In genomic region chr2:215505044-215505786, GRCh38 we compare ENCODE assay signal across 2 cellular contexts.
A peak's percentile ranks its signal among the peaks of the same experiment; 100 is the strongest.
TF ChIP-seq lines count a peak whose summit lies in the region.

No MANE protein-coding gene starts in this region.

TF ChIP-seq in K562, 482 proteins besides CTCF, POLR2A, EP300 and RAD21 (continued from another document and continues in another):
- TF ChIP-seq CHD7 (IDR thresholded peaks at IDR 0.05; ENCODE audit: low read depth, low read length) (no peak), ZBED1 (IDR thresholded peaks at IDR 0.05) (no peak), ZNF316 (IDR thresholded peaks at IDR 0.05) (peak; percentile 98), E4F1 (CRISPR knock-in tag; IDR thresholded peaks at IDR 0.05; ENCODE audit: borderline replicate concordance) (no peak)
- TF ChIP-seq, protein P1, sequence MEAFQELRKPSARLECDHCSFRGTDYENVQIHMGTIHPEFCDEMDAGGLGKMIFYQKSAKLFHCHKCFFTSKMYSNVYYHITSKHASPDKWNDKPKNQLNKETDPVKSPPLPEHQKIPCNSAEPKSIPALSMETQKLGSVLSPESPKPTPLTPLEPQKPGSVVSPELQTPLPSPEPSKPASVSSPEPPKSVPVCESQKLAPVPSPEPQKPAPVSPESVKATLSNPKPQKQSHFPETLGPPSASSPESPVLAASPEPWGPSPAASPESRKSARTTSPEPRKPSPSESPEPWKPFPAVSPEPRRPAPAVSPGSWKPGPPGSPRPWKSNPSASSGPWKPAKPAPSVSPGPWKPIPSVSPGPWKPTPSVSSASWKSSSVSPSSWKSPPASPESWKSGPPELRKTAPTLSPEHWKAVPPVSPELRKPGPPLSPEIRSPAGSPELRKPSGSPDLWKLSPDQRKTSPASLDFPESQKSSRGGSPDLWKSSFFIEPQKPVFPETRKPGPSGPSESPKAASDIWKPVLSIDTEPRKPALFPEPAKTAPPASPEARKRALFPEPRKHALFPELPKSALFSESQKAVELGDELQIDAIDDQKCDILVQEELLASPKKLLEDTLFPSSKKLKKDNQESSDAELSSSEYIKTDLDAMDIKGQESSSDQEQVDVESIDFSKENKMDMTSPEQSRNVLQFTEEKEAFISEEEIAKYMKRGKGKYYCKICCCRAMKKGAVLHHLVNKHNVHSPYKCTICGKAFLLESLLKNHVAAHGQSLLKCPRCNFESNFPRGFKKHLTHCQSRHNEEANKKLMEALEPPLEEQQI (IDR thresholded peaks at IDR 0.05): peak; percentile 91; the same call in 1 of the 2 replicates

TF ChIP-seq in HepG2, 621 proteins besides CTCF, POLR2A, EP300 and RAD21 (continued from another document and continues in another):
- TF ChIP-seq HOMEZ (CRISPR knock-in tag; IDR thresholded peaks at IDR 0.05; ENCODE audit: low read depth) (peak; percentile 44; the same call in 1 of the 2 replicates), CREM (IDR thresholded peaks at IDR 0.05) (peak; percentile 51; the same call in 1 of the 2 replicates), CREM (CRISPR knock-in tag; IDR thresholded peaks at IDR 0.05) (no peak), IKZF1 (IDR thresholded peaks at IDR 0.05) (no peak), CEBPG (CRISPR knock-in tag; IDR thresholded peaks at IDR 0.05) (peak; percentile 87), SOX13 (IDR thresholded peaks at IDR 0.05) (no peak), SOX13 (CRISPR knock-in tag; conservative IDR thresholded peaks at IDR 0.05 in 1 of 2, IDR thresholded peaks at IDR 0.05 in 1 of 2) (peak in 1 of 2 experiments; percentile 74; a peak in 2 of 4 replicates), ETV5 (CRISPR knock-in tag; IDR thresholded peaks at IDR 0.05; ENCODE audit: borderline replicate concordance) (peak; percentile 49; the same call in 1 of the 2 replicates), ZNF746 (CRISPR knock-in tag; IDR thresholded peaks at IDR 0.05) (0 out of 2 replicates have a peak, but pooled peaks have one; percentile 23), BCLAF1 (IDR thresholded peaks at IDR 0.05) (no peak), ARID5B (CRISPR knock-in tag; IDR thresholded peaks at IDR 0.05) (peak; percentile 83), BCL6 (CRISPR knock-in tag; IDR thresholded peaks at IDR 0.05) (0 out of 2 replicates have a peak, but pooled peaks have one; percentile 16), NR2F6 (IDR thresholded peaks at IDR 0.05) (peak; percentile 49), NR2F6 (CRISPR knock-in tag; IDR thresholded peaks at IDR 0.05) (0 out of 2 replicates have a peak, but pooled peaks have one; percentile 22), REL (CRISPR knock-in tag; conservative IDR thresholded peaks at IDR 0.05) (no peak), MAFK (conservative IDR thresholded peaks at IDR 0.05 in 1 of 2, IDR thresholded peaks at IDR 0.05 in 1 of 2; ENCODE audit: low read length in 2 of 2) (peak; percentile 97), TCF7 (IDR thresholded peaks at IDR 0.05; ENCODE audit: low read depth) (no peak), SAP130 (CRISPR knock-in tag; IDR thresholded peaks at IDR 0.05; ENCODE audit: low read depth) (peak; percentile 35; the same call in 1 of the 2 replicates), SOX5 (CRISPR knock-in tag; IDR thresholded peaks at IDR 0.05; ENCODE audit: borderline replicate concordance) (peak; percentile 53; the same call in 1 of the 2 replicates), STAT6 (CRISPR knock-in tag; IDR thresholded peaks at IDR 0.05; ENCODE audit: borderline replicate concordance) (0 out of 2 replicates have a peak, but pooled peaks have one; percentile 30), SOX6 (IDR thresholded peaks at IDR 0.05) (no peak), SOX6 (CRISPR knock-in tag; IDR thresholded peaks at IDR 0.05) (peak; percentile 58; the same call in 1 of the 2 replicates), ZNF660 (CRISPR knock-in tag; IDR thresholded peaks at IDR 0.05; ENCODE audit: borderline replicate concordance, low read depth) (no peak), NR3C1 (CRISPR knock-in tag; IDR thresholded peaks at IDR 0.05) (no peak), ZNF296 (CRISPR knock-in tag; conservative IDR thresholded peaks at IDR 0.05) (no peak), ZNF205 (CRISPR knock-in tag; IDR thresholded peaks at IDR 0.05) (no peak; the same call in 1 of the 2 replicates), DRAP1 (CRISPR knock-in tag; IDR thresholded peaks at IDR 0.05) (0 out of 2 replicates have a peak, but pooled peaks have one; percentile 2), TIGD3 (CRISPR knock-in tag; IDR thresholded peaks at IDR 0.05; ENCODE audit: borderline replicate concordance) (no peak), HMGXB4 (CRISPR knock-in tag; IDR thresholded peaks at IDR 0.05; ENCODE audit: borderline replicate concordance in 1 of 2, low read depth in 1 of 2) (0 out of 4 replicates have a peak, but pooled peaks of 1 of the 2 experiments have one; percentile 14), ZNF292 (CRISPR knock-in tag; IDR thresholded peaks at IDR 0.05; ENCODE audit: borderline replicate concordance, low read depth) (no peak), NFE2 (CRISPR knock-in tag; IDR thresholded peaks at IDR 0.05) (no peak), ZNF317 (CRISPR knock-in tag; IDR thresholded peaks at IDR 0.05) (no peak), PITX1 (CRISPR knock-in tag; IDR thresholded peaks at IDR 0.05) (no peak), TGIF2 (CRISPR knock-in tag; IDR thresholded peaks at IDR 0.05) (no peak)
- TF ChIP-seq, protein P2, sequence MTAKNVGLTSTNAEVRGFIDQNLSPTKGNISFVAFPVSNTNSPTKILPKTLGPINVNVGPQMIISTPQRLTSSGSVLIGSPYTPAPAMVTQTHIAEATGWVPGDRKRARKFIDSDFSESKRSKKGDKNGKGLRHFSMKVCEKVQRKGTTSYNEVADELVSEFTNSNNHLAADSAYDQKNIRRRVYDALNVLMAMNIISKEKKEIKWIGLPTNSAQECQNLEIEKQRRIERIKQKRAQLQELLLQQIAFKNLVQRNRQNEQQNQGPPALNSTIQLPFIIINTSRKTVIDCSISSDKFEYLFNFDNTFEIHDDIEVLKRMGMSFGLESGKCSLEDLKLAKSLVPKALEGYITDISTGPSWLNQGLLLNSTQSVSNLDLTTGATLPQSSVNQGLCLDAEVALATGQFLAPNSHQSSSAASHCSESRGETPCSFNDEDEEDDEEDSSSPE (CRISPR knock-in tag; IDR thresholded peaks at IDR 0.05): 0 out of 2 replicates have a peak, but pooled peaks have one; percentile 22
- TF ChIP-seq, protein P3, sequence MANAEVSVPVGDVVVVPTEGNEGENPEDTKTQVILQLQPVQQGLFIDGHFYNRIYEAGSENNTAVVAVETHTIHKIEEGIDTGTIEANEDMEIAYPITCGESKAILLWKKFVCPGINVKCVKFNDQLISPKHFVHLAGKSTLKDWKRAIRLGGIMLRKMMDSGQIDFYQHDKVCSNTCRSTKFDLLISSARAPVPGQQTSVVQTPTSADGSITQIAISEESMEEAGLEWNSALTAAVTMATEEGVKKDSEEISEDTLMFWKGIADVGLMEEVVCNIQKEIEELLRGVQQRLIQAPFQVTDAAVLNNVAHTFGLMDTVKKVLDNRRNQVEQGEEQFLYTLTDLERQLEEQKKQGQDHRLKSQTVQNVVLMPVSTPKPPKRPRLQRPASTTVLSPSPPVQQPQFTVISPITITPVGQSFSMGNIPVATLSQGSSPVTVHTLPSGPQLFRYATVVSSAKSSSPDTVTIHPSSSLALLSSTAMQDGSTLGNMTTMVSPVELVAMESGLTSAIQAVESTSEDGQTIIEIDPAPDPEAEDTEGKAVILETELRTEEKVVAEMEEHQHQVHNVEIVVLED (CRISPR knock-in tag; IDR thresholded peaks at IDR 0.05; ENCODE audit: borderline replicate concordance): peak; percentile 0; the same call in 1 of the 2 replicates
